1 cellular context compared by ENCODE assay signal in the genomic region with DNA sequence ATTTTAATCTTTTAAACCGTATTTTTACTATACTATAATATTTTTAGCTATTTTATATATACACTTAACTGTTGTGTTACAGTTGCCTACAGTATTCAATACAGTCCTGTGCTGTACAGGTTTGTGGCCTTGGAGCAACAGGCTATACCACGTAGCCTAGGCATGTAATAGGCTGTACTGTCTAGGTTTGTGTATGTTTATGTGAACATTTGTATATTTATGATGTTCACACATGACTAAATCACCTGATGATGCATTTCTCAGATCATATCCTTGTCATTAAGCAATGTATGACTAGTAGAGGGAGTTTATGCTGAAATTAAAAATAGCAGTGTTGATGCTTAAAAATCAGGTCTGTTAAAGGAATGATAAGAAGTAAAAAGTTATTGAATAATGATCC.
A peak's percentile ranks its signal among the peaks of the same experiment; 100 is the strongest.
TF ChIP-seq lines count a peak whose summit lies in the region.

No MANE protein-coding gene starts in this region.

TF ChIP-seq in IMR-90, 13 proteins besides CTCF, POLR2A, EP300 and RAD21:
- TF ChIP-seq CEBPB (IDR thresholded peaks at IDR 0.05; ENCODE audit: low read depth, low read length) (peak; percentile 64), SMC3 (IDR thresholded peaks at IDR 0.05; ENCODE audit: low read depth, low read length) (no peak), NFE2L2 (IDR thresholded peaks at IDR 0.05; ENCODE audit: low read depth, low read length) (no peak), CHD1 (IDR thresholded peaks at IDR 0.05; ENCODE audit: low read depth, low read length) (no peak), MXI1 (IDR thresholded peaks at IDR 0.05; ENCODE audit: borderline replicate concordance, low read depth, low read length) (no peak), MAZ (IDR thresholded peaks at IDR 0.05; ENCODE audit: borderline replicate concordance, low read depth, low read length) (no peak)
- TF ChIP-seq, protein P1, sequence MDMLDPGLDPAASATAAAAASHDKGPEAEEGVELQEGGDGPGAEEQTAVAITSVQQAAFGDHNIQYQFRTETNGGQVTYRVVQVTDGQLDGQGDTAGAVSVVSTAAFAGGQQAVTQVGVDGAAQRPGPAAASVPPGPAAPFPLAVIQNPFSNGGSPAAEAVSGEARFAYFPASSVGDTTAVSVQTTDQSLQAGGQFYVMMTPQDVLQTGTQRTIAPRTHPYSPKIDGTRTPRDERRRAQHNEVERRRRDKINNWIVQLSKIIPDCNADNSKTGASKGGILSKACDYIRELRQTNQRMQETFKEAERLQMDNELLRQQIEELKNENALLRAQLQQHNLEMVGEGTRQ (IDR thresholded peaks at IDR 0.05; ENCODE audit: low read depth, low read length): peak; percentile 17; the same call in 1 of the 2 replicates
